In the genomic region with DNA sequence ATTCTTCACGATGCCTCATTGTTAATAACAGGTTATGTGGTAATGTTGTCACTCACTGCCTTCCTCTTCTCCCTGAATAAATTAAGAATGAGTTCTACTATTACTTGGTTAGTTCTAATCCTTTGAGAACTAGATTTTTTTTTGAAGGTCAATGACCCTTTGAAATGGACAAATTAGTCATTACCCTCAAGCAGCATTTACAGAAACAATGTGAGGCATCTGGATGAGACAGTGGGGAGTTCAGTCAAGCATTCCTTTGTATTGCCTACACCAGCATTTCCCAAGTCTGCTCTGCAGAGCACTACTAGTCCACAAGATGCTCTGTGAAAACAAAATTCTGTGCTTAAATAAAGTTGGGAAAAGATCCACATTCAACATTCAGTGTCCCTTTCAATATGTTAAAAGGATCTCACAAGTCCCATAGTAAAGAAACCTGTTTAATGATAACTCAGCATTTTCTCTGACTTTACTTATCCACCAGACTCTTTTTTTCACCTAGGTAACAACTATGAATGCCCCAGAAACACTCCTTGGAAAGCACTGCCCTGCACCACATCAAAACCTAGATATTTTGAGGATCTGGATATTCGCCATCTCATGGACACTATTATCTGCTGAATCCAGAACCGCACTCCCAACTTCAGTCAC, we compare ENCODE assay signal across 18 cellular contexts.
A peak's percentile ranks its signal among the peaks of the same experiment; 100 is the strongest.
DNase-seq lines count a peak whose midpoint lies in the region; ATAC-seq, FAIRE-seq and TF ChIP-seq lines count a peak whose summit lies in the region.
"Had no signal": no experiment of that assay in that cellular context is flagged by ENCODE, and none has a peak within 500 bp of the region (broad histone marks: within the 10 kb centered on the region; RNA-seq: fewer than 3 reads in every experiment).

No MANE protein-coding gene starts in this region.

- no peaks in the 10 kb centered on the region for H3K27me3 Mint-ChIP-seq in activated CD4-positive, alpha-beta memory T cell treated with anti-CD3 and anti-CD28 coated beads for 36 hours
- H3K27me3 Mint-ChIP-seq: activated CD4-positive, alpha-beta memory T cell treated with anti-CD3 and anti-CD28 coated beads, Interleukin-2, amount 10 ng/mL, durations not matched to agents 7 days and 5 days; memory B cell; stimulated activated memory B cell treated with anti-CD40 and anti-IgM and Interleukin-4, amounts not matched to agents 10 μg/mL and 1 μg/mL and 100 μg/mL, for 72 hours had no signal

- FAIRE-seq in small intestine (lab: Jason Lieb, UNC) = no peak
- FAIRE-seq: pancreas had no signal

- TF ChIP-seq CTCF in AG09309 (IDR thresholded peaks at IDR 0.05; ENCODE audit: control insufficient read depth, insufficient read depth, low read depth, low read length, missing control alignments) (no peak), choroid plexus epithelial cell (conservative IDR thresholded peaks at IDR 0.05; ENCODE audit: low read depth, low read length) (no peak)

- CTCF ChIA-PET in activated CD4-positive, alpha-beta memory T cell treated with anti-CD3 and anti-CD28 coated beads for 36 hours (lab: Charles Lee) = no interaction called here

- no peaks in the 10 kb centered on the region for H3K9me3 ChIP-seq in small intestine (ENCODE audit: control insufficient read depth, low read depth)
- H3K9me3 ChIP-seq: heart left ventricle, pancreas had no signal

- H3K9me3 Mint-ChIP-seq in activated CD4-positive, alpha-beta memory T cell treated with anti-CD3 and anti-CD28 coated beads for 36 hours = no peaks in the 10 kb centered on the region
- H3K9me3 Mint-ChIP-seq: activated CD4-positive, alpha-beta memory T cell treated with anti-CD3 and anti-CD28 coated beads, Interleukin-2, amount 10 ng/mL, durations not matched to agents 7 days and 5 days had no signal

- H3K4me3 Mint-ChIP-seq in activated CD4-positive, alpha-beta memory T cell treated with anti-CD3 and anti-CD28 coated beads for 36 hours = no peak overlapping the region
- H3K4me3 Mint-ChIP-seq: activated CD4-positive, alpha-beta memory T cell treated with anti-CD3 and anti-CD28 coated beads, Interleukin-2, amount 10 ng/mL, durations not matched to agents 7 days and 5 days; memory B cell; stimulated activated memory B cell treated with anti-CD40 and anti-IgM and Interleukin-4, amounts not matched to agents 10 μg/mL and 1 μg/mL and 100 μg/mL, for 72 hours had no signal

- H3K27ac ChIP-seq in small intestine (ENCODE audit: low read depth in 1 of 2, low read length in 1 of 2) = no peak overlapping the region
- H3K27ac ChIP-seq: heart left ventricle, pancreas had no signal

- H3K4me3 ChIP-seq in AG09309 (ENCODE audit: control insufficient read depth, low read depth, low read length) = no peak overlapping the region
- H3K4me3 ChIP-seq in choroid plexus epithelial cell (ENCODE audit: low read depth, low read length) = no peak overlapping the region
- no peak overlapping the region for H3K4me3 ChIP-seq in small intestine (ENCODE audit: low read depth in 1 of 2, low read length in 2 of 2)
- H3K4me3 ChIP-seq: heart left ventricle, pancreas had no signal

- H3K36me3 Mint-ChIP-seq in activated CD4-positive, alpha-beta memory T cell treated with anti-CD3 and anti-CD28 coated beads for 36 hours = no peaks in the 10 kb centered on the region
- H3K36me3 Mint-ChIP-seq: memory B cell; stimulated activated memory B cell treated with anti-CD40 and anti-IgM and Interleukin-4, amounts not matched to agents 10 μg/mL and 1 μg/mL and 100 μg/mL, for 72 hours had no signal

- no peaks in the 10 kb centered on the region for H3K36me3 ChIP-seq in small intestine (ENCODE audit: control insufficient read depth in 2 of 2, insufficient read depth in 2 of 2, low read length in 2 of 2)
- H3K36me3 ChIP-seq: heart left ventricle, pancreas had no signal

- no peaks in the 10 kb centered on the region for H3K27me3 ChIP-seq in small intestine (ENCODE audit: control insufficient read depth in 2 of 2, insufficient read depth in 2 of 2, low read length in 2 of 2)

- DNase-seq in AG09309 (ENCODE audit: low read depth) (peak; percentile 64), LHCN-M2 (ENCODE audit: low read depth) (peak; percentile 29), choroid plexus epithelial cell (ENCODE audit: low read depth) (peak; percentile 51), kidney glomerular epithelial cell (lab: John Stamatoyannopoulos, UW) (peak; percentile 76), small intestine (no peak), head of caudate nucleus (no peak)
- DNase-seq in activated CD4-positive, alpha-beta memory T cell treated with anti-CD3 and anti-CD28 coated beads for 36 hours = no peak
- DNase-seq: activated CD4-positive, alpha-beta memory T cell treated with anti-CD3 and anti-CD28 coated beads, Interleukin-2, amount 10 ng/mL, durations not matched to agents 7 days and 5 days; activated naive CD4-positive, alpha-beta T cell treated with Interleukin-2 at 50 U/mL for 16 hours; C1 segment of cervical spinal cord; cortex of kidney; heart left ventricle; pancreas; stimulated activated CD4-positive, alpha-beta T cell treated with anti-CD3 and anti-CD28 coated beads, Interleukin-1b, Interleukin-23, amount 100 ng/mL, for 48 hours; T-helper 2 cell had no signal

- WGBS in small intestine, 3 donors = 71 to 84% (median 83%) methylated on average over 3 of the region's 3 CpGs

- no peak overlapping the region for H3K27ac Mint-ChIP-seq in activated CD4-positive, alpha-beta memory T cell treated with anti-CD3 and anti-CD28 coated beads for 36 hours
- H3K27ac Mint-ChIP-seq: activated CD4-positive, alpha-beta memory T cell treated with anti-CD3 and anti-CD28 coated beads, Interleukin-2, amount 10 ng/mL, durations not matched to agents 7 days and 5 days; memory B cell; stimulated activated memory B cell treated with anti-CD40 and anti-IgM and Interleukin-4, amounts not matched to agents 10 μg/mL and 1 μg/mL and 100 μg/mL, for 72 hours had no signal

- POLR2A ChIA-PET in activated CD4-positive, alpha-beta memory T cell treated with anti-CD3 and anti-CD28 coated beads for 36 hours (lab: Charles Lee) = no interaction called here

- H3K4me1 Mint-ChIP-seq in activated CD4-positive, alpha-beta memory T cell treated with anti-CD3 and anti-CD28 coated beads for 36 hours (ENCODE audit: low read depth) = no peaks in the 10 kb centered on the region
- H3K4me1 Mint-ChIP-seq: activated CD4-positive, alpha-beta memory T cell treated with anti-CD3 and anti-CD28 coated beads, Interleukin-2, amount 10 ng/mL, durations not matched to agents 7 days and 5 days; memory B cell; stimulated activated memory B cell treated with anti-CD40 and anti-IgM and Interleukin-4, amounts not matched to agents 10 μg/mL and 1 μg/mL and 100 μg/mL, for 72 hours had no signal

- ATAC-seq in GM18868 (IDR thresholded peaks at IDR 0.05; ENCODE audit: unreplicated experiment) = no peak
- ATAC-seq: heart left ventricle; pancreas; stimulated activated memory B cell treated with anti-CD40 and anti-IgM and Interleukin-4, amounts not matched to agents 10 μg/mL and 1 μg/mL and 100 μg/mL, for 72 hours had no signal

- H3K4me1 ChIP-seq in small intestine (ENCODE audit: control insufficient read depth in 2 of 2, insufficient read depth in 1 of 2, low read depth in 1 of 2, low read length in 1 of 2) = no peaks in the 10 kb centered on the region
- H3K4me1 ChIP-seq: heart left ventricle, pancreas had no signal

- intact Hi-C loops in activated CD4-positive, alpha-beta memory T cell treated with anti-CD3 and anti-CD28 coated beads for 36 hours (cut with micrococcal nuclease) = no loop called here
- intact Hi-C loops in head of caudate nucleus (cut with DNase I) = no loop called here

Comparison
In these comparisons a context has a peak if more than half of its experiments do, and no peak if none do; other contexts are left out.
1. DNase-seq: peak in AG09309 (single experiment), LHCN-M2 (single experiment), choroid plexus epithelial cell (single experiment) and kidney glomerular epithelial cell (single experiment); none in activated CD4-positive, alpha-beta memory T cell treated with anti-CD3 and anti-CD28 coated beads for 36 hours (single experiment), small intestine (single experiment) and head of caudate nucleus (0 of 42).